ENCODE assay signal across 7 cellular contexts in genomic region chr22:38755911-38756532, GRCh38. TPM values are rescaled to one million over a fixed set of nuclear protein-coding genes. Genes with fewer than 3 reads are reported as not detected.
DNase-seq lines count a peak whose midpoint lies in the region; ATAC-seq and TF ChIP-seq lines count a peak whose summit lies in the region.

SUN2 (minus strand) TSS chr22:38755998; CDS start chr22:38752628, 3,370 bp downstream.

- H3K27ac ChIP-seq in VCaP (peak within 1 kb of the TSS; percentile 98), iPS-20b (ENCODE audit: low read length) (no peak within 1 kb of the TSS), skeletal muscle tissue (ENCODE audit: low read depth, low read length) (peak within 1 kb of the TSS; percentile 96)

- H3K36me3 ChIP-seq in iPS-20b (ENCODE audit: insufficient read depth, low read depth, low read length): no peaks in the 10 kb centered on the region
- peaks cover 12 to 16% (median 12%) of the 10 kb centered on the region in 3 donors for H3K36me3 ChIP-seq in skeletal muscle tissue (ENCODE audit: control insufficient read depth in 3 of 3, insufficient read depth in 3 of 3, low read length in 3 of 3)

- peak; percentile 65 for ATAC-seq in HG02571 (IDR thresholded peaks at IDR 0.05; ENCODE audit: unreplicated experiment)

- DNase-seq in GM13977 (ENCODE audit: low spot score) (peak; percentile 99), NCI-H128 (lab: John Stamatoyannopoulos, UW; ENCODE audit: unreplicated experiment) (peak; percentile 63), T47D (ENCODE audit: low read depth in 1 of 2, low spot score in 1 of 2) (peak; percentile 89 to 91)

- H3K4me1 ChIP-seq in iPS-20b (ENCODE audit: insufficient read depth, low read length) (peaks cover 7% of the 10 kb centered on the region; the same call in 1 of the 2 replicates), skeletal muscle tissue (ENCODE audit: control insufficient read depth in 3 of 3, insufficient read depth in 3 of 3, low read length in 3 of 3) (peaks cover 38 to 49% (median 38%) of the 10 kb centered on the region in 3 donors)

- TF ChIP-seq CTCF in GM13977 (IDR thresholded peaks at IDR 0.05; ENCODE audit: extremely low read depth, insufficient read depth, missing control alignments): no peak
- TF ChIP-seq CTCF in VCaP (conservative IDR thresholded peaks at IDR 0.05): no peak

- H3K9ac ChIP-seq in iPS-20b (ENCODE audit: low read depth, low read length) (peak within 1 kb of the TSS; percentile 57; the same call in 1 of the 2 replicates), skeletal muscle tissue (ENCODE audit: low read depth in 1 of 3, low read length in 3 of 3) (peak within 1 kb of the TSS; percentile 74 to 90 (median 88))

- in situ Hi-C loops in GM13977 (cut with MboI; ENCODE audit: low pct_unique_long_range_greater_than_20kb, low sequenced_read_pairs, unreplicated experiment): no loop called here
- in situ Hi-C loops in T47D (cut with HindIII; ENCODE audit: low pct_unique_long_range_greater_than_20kb, low sequenced_read_pairs): no loop called here

- no peaks in the 10 kb centered on the region for H3K9me3 ChIP-seq in iPS-20b (ENCODE audit: insufficient read depth, low read depth, low read length)
- H3K9me3 ChIP-seq in skeletal muscle tissue (ENCODE audit: control insufficient read depth in 3 of 3, low read length in 3 of 3): no peaks in the 10 kb centered on the region

- peaks cover 20% of the 10 kb centered on the region; the same call in 1 of the 2 replicates for H3K27me3 ChIP-seq in iPS-20b (ENCODE audit: insufficient read depth, low read length)
- peaks cover 0 to 7% (median 0%) of the 10 kb centered on the region in 3 donors for H3K27me3 ChIP-seq in skeletal muscle tissue (ENCODE audit: control insufficient read depth in 3 of 3, insufficient read depth in 3 of 3, low read length in 3 of 3)

- H3K4me3 ChIP-seq in iPS-20b (ENCODE audit: low read length): peak within 1 kb of the TSS; percentile 81
- peak within 1 kb of the TSS; percentile 78 to 87 (median 79) for H3K4me3 ChIP-seq in skeletal muscle tissue (ENCODE audit: low read length in 3 of 3)

RNA-seq across cellular contexts. Expression of gene SUN2, which starts in this region (rescaled TPM):
- total RNA-seq in skeletal muscle tissue: 40.2 TPM
